ENCODE assay signal across 1 cellular context in the genomic region with DNA sequence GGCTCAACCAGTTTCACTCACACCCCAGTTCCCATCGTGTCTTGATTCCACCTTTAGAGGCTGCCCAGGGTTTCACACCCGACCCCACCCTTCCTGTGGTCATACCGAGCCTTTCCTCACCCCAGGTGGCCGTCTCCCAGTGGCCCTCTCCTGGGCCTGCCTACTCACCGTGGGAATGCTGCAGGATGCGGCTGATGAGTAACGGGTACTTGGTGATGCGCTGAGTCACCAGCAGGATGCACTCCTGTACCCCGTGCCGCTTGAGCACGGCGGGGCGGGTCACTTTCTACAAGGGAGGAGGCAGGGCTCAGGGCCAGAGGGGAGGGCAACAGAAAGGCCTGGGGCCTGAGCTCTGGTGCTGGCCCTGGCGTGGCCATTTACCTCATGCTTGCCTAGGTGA.
TF ChIP-seq lines count a peak whose summit lies in the region.

No MANE protein-coding gene starts in this region.

TF ChIP-seq in HepG2, 621 proteins besides CTCF, POLR2A, EP300 and RAD21:
- TF ChIP-seq ELF3 (CRISPR knock-in tag; IDR thresholded peaks at IDR 0.05) (no peak), KDM1A (CRISPR knock-in tag; IDR thresholded peaks at IDR 0.05) (no peak), FOSL2 (CRISPR knock-in tag; IDR thresholded peaks at IDR 0.05) (peak; percentile 48; the same call in 1 of the 2 replicates), CENPX (CRISPR knock-in tag; IDR thresholded peaks at IDR 0.05) (no peak), ZZZ3 (CRISPR knock-in tag; IDR thresholded peaks at IDR 0.05; ENCODE audit: borderline replicate concordance) (no peak), ISX (CRISPR knock-in tag; conservative IDR thresholded peaks at IDR 0.05) (no peak), ONECUT2 (CRISPR knock-in tag; IDR thresholded peaks at IDR 0.05) (no peak), CHCHD3 (CRISPR knock-in tag; IDR thresholded peaks at IDR 0.05) (no peak), ZNF687 (CRISPR knock-in tag; IDR thresholded peaks at IDR 0.05) (0 out of 2 replicates have a peak, but pooled peaks have one; percentile 12), ZBTB33 (CRISPR knock-in tag; IDR thresholded peaks at IDR 0.05) (peak; percentile 84), ZBTB38 (CRISPR knock-in tag; IDR thresholded peaks at IDR 0.05) (peak; percentile 82)
- TF ChIP-seq, protein P1, sequence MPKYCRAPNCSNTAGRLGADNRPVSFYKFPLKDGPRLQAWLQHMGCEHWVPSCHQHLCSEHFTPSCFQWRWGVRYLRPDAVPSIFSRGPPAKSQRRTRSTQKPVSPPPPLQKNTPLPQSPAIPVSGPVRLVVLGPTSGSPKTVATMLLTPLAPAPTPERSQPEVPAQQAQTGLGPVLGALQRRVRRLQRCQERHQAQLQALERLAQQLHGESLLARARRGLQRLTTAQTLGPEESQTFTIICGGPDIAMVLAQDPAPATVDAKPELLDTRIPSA (CRISPR knock-in tag; IDR thresholded peaks at IDR 0.05; ENCODE audit: borderline replicate concordance), result no peak
- TF ChIP-seq, protein P2, sequence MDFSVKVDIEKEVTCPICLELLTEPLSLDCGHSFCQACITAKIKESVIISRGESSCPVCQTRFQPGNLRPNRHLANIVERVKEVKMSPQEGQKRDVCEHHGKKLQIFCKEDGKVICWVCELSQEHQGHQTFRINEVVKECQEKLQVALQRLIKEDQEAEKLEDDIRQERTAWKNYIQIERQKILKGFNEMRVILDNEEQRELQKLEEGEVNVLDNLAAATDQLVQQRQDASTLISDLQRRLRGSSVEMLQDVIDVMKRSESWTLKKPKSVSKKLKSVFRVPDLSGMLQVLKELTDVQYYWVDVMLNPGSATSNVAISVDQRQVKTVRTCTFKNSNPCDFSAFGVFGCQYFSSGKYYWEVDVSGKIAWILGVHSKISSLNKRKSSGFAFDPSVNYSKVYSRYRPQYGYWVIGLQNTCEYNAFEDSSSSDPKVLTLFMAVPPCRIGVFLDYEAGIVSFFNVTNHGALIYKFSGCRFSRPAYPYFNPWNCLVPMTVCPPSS (IDR thresholded peaks at IDR 0.05), result no peak
TF ChIP-seq in HepG2: peak in this region for 4.
